Comparison of ENCODE assay signal across 15 cellular contexts in the genomic region with DNA sequence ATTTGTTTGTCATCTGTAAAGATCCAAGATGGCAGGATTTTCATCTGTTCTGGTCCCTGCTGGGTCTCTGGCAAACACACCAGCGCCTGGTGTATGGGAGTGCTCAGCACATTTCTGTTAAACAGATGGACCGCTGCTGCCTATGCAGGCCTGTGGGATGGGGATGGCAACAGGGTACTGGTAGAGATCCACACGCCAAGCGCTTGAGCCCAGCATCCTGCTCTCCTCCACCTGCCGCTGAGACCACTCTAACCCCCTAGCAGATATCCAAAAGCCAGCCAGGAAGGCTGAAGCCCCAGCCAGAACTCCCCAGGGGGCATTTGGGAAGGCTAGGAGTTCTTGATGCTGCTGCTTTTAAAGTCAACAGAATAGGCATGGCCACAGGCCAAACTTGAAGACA. TPM values are rescaled to one million over a fixed set of nuclear protein-coding genes. Genes with fewer than 3 reads are reported as not detected.
DNase-seq lines count a peak whose midpoint lies in the region; ATAC-seq and TF ChIP-seq lines count a peak whose summit lies in the region.
"Had no signal": no experiment of that assay in that cellular context is flagged by ENCODE, and none has a peak within 500 bp of the region (broad histone marks: within the 10 kb centered on the region; RNA-seq: fewer than 3 reads in every experiment).

No MANE protein-coding gene starts in this region.

- no peaks in the 10 kb centered on the region for H3K27me3 ChIP-seq in CD4-positive, CD25-positive, alpha-beta regulatory T cell (ENCODE audit: control insufficient read depth, insufficient read depth, low read length)
- H3K27me3 ChIP-seq in CD8-positive, alpha-beta T cell (ENCODE audit: insufficient read depth, low read length): no peaks in the 10 kb centered on the region
- H3K27me3 ChIP-seq: BE2C had no signal

- no peak overlapping the region for H3K4me3 Mint-ChIP-seq in CD4-positive, CD25-positive, alpha-beta regulatory T cell
- H3K4me3 Mint-ChIP-seq in CD8-positive, alpha-beta T cell: no peak overlapping the region
- peak overlapping the region in 1 of 10 donors; percentile 42 for H3K4me3 Mint-ChIP-seq in naive thymus-derived CD8-positive, alpha-beta T cell
- H3K4me3 Mint-ChIP-seq: GM23338 had no signal

- TF ChIP-seq CTCF in CD8-positive, alpha-beta T cell (IDR thresholded peaks at IDR 0.05): no peak
- no peak for TF ChIP-seq CTCF in coronary artery (IDR thresholded peaks at IDR 0.05)

- POLR2A ChIA-PET in CD8-positive, alpha-beta T cell (lab: Charles Lee): no interaction called here
- POLR2A ChIA-PET in naive thymus-derived CD8-positive, alpha-beta T cell (lab: Charles Lee): no interaction called here

- peaks cover 71% of the 10 kb centered on the region for H3K36me3 Mint-ChIP-seq in CD4-positive, CD25-positive, alpha-beta regulatory T cell
- H3K36me3 Mint-ChIP-seq in CD8-positive, alpha-beta T cell: peaks cover 73% of the 10 kb centered on the region
- peaks cover 35 to 65% (median 56%) of the 10 kb centered on the region in 3 donors for H3K36me3 Mint-ChIP-seq in naive thymus-derived CD8-positive, alpha-beta T cell

- no peak overlapping the region for H3K27ac ChIP-seq in CD4-positive, CD25-positive, alpha-beta regulatory T cell (ENCODE audit: insufficient read depth, low read length, poor library complexity, severe bottlenecking)
- no peak overlapping the region for H3K27ac ChIP-seq in CD8-positive, alpha-beta T cell (ENCODE audit: low read depth, low read length)
- no peak overlapping the region for H3K27ac ChIP-seq in coronary artery
- H3K27ac ChIP-seq: C4-2B had no signal

- H3K9me3 ChIP-seq in CD4-positive, CD25-positive, alpha-beta regulatory T cell (ENCODE audit: control insufficient read depth in 2 of 2, low read length in 2 of 2): peaks cover 14 to 18% of the 10 kb centered on the region in 2 experiments
- H3K9me3 ChIP-seq in CD8-positive, alpha-beta T cell (ENCODE audit: low read length): no peaks in the 10 kb centered on the region
- H3K9me3 ChIP-seq: BE2C had no signal

- H3K9me3 Mint-ChIP-seq in CD4-positive, CD25-positive, alpha-beta regulatory T cell: peaks cover 0 to 21% (median 4%) of the 10 kb centered on the region in 7 donors
- H3K9me3 Mint-ChIP-seq in CD8-positive, alpha-beta T cell: peaks cover 2% of the 10 kb centered on the region
- peaks cover 0 to 10% (median 3%) of the 10 kb centered on the region in 9 donors for H3K9me3 Mint-ChIP-seq in naive thymus-derived CD8-positive, alpha-beta T cell
- H3K9me3 Mint-ChIP-seq: GM23338 had no signal

- no peak overlapping the region for H3K4me3 ChIP-seq in CD4-positive, CD25-positive, alpha-beta regulatory T cell (ENCODE audit: low read depth, low read length)
- no peak overlapping the region for H3K4me3 ChIP-seq in CD8-positive, alpha-beta T cell (ENCODE audit: low read depth, low read length)
- H3K4me3 ChIP-seq in coronary artery: no peak overlapping the region
- H3K4me3 ChIP-seq: GM12878, GM23338 had no signal

- CTCF ChIA-PET in CD8-positive, alpha-beta T cell (lab: Charles Lee): no interaction called here

- no peak for ATAC-seq in CD4-positive, CD25-positive, alpha-beta regulatory T cell (ENCODE audit: low read depth in 2 of 2)
- ATAC-seq in CD8-positive, alpha-beta T cell: no peak
- no peak for ATAC-seq in naive thymus-derived CD8-positive, alpha-beta T cell
- ATAC-seq: GM12878, GM23338 had no signal

- H3K27ac Mint-ChIP-seq in CD4-positive, CD25-positive, alpha-beta regulatory T cell: peak overlapping the region in 2 of 3 donors; percentile 4 to 50
- H3K27ac Mint-ChIP-seq in CD8-positive, alpha-beta T cell: peak overlapping the region; percentile 41
- peak overlapping the region in 6 of 10 donors; percentile 7 to 70 (median 48) for H3K27ac Mint-ChIP-seq in naive thymus-derived CD8-positive, alpha-beta T cell
- H3K27ac Mint-ChIP-seq: GM23338 had no signal

- DNase-seq in CD4-positive, CD25-positive, alpha-beta regulatory T cell: no peak
- DNase-seq in CD8-positive, alpha-beta T cell: no peak
- DNase-seq in coronary artery (ENCODE audit: low spot score) (peak; percentile 68), GF-D8 (lab: John Stamatoyannopoulos, UW) (no peak), hepatic stellate cell (ENCODE audit: low spot score) (no peak), NCI-H2171 treated with DMSO at 0.1 percent for 48 hours (lab: John Stamatoyannopoulos, UW) (no peak)
- DNase-seq in naive thymus-derived CD8-positive, alpha-beta T cell: no peak
- DNase-seq: BE2C, Calu3, DMS 273 treated with DMSO at 0.1 percent for 48 hours, H7, IMR-90 had no signal

- H3K4me1 ChIP-seq in CD4-positive, CD25-positive, alpha-beta regulatory T cell (ENCODE audit: control insufficient read depth, insufficient read depth, low read length, poor library complexity, severe bottlenecking): no peaks in the 10 kb centered on the region
- H3K4me1 ChIP-seq in CD8-positive, alpha-beta T cell (ENCODE audit: insufficient read depth, low read length): no peaks in the 10 kb centered on the region
- H3K4me1 ChIP-seq: BE2C had no signal

- intact Hi-C loops in CD8-positive, alpha-beta T cell (cut with DNase I, micrococcal nuclease): no loop called here

- H3K4me1 Mint-ChIP-seq in CD4-positive, CD25-positive, alpha-beta regulatory T cell: peaks cover 4 to 17% (median 7%) of the 10 kb centered on the region in 4 donors
- H3K4me1 Mint-ChIP-seq in CD8-positive, alpha-beta T cell (ENCODE audit: low read depth): peaks cover 16% of the 10 kb centered on the region
- peaks cover 16 to 34% (median 24%) of the 10 kb centered on the region in 4 donors for H3K4me1 Mint-ChIP-seq in naive thymus-derived CD8-positive, alpha-beta T cell
- H3K4me1 Mint-ChIP-seq: GM23338 had no signal

- H3K27me3 Mint-ChIP-seq in CD4-positive, CD25-positive, alpha-beta regulatory T cell: no peaks in the 10 kb centered on the region
- H3K27me3 Mint-ChIP-seq in CD8-positive, alpha-beta T cell (ENCODE audit: low read depth): no peaks in the 10 kb centered on the region
- H3K27me3 Mint-ChIP-seq in naive thymus-derived CD8-positive, alpha-beta T cell: no peaks in the 10 kb centered on the region

- peaks cover 52% of the 10 kb centered on the region for H3K36me3 ChIP-seq in CD4-positive, CD25-positive, alpha-beta regulatory T cell (ENCODE audit: control insufficient read depth, insufficient read depth, low read length)
- peaks cover 40% of the 10 kb centered on the region for H3K36me3 ChIP-seq in CD8-positive, alpha-beta T cell (ENCODE audit: insufficient read depth, low read length)

RNA-seq across cellular contexts. Expression of a gene that starts 31.7 kb away (rescaled TPM):
- 14.5 TPM for total RNA-seq in CD4-positive, CD25-positive, alpha-beta regulatory T cell
- polyA plus RNA-seq in CD4-positive, CD25-positive, alpha-beta regulatory T cell: 1 to 10 TPM in 3 of 4 donors, under 1 TPM in 1; 0.79 to 3.9 (median 3.3) TPM
- 1 to 10 TPM; 4.8 to 5.2 TPM for total RNA-seq in CD8-positive, alpha-beta T cell
- total RNA-seq in naive thymus-derived CD8-positive, alpha-beta T cell: 10 to 100 TPM; 31.1 to 32.2 TPM
- 1 to 10 TPM; 2.8 to 3.3 (median 3.0) TPM for polyA plus RNA-seq in naive thymus-derived CD8-positive, alpha-beta T cell
